ENCODE assay signal across 8 cellular contexts in genomic region chr12:109996483-109996853, GRCh38. TPM values are rescaled to one million over a fixed set of nuclear protein-coding genes. Genes with fewer than 3 reads are reported as not detected.
DNase-seq lines count a peak whose midpoint lies in the region; ATAC-seq and TF ChIP-seq lines count a peak whose summit lies in the region.

No MANE protein-coding gene starts in this region.

- POLR2A ChIA-PET in A673 (lab: Charles Lee; ENCODE audit: low non-redundant PET) = interaction anchor here (0.7 kb wide), 1 partner anchor 136 kb away, joined by 3 read pairs; no protein-coding TSS in a partner anchor

- intact Hi-C loops in A673 (cut with micrococcal nuclease; ENCODE audit: unreplicated experiment) = no loop called here

- H3K9me3 ChIP-seq in A673 (ENCODE audit: low read depth, low read length, poor library complexity, severe bottlenecking) = no peaks in the 10 kb centered on the region
- H3K9me3 ChIP-seq in muscle layer of colon (ENCODE audit: low read length) = no peaks in the 10 kb centered on the region

- DNase-seq in A673 (ENCODE audit: low spot score) = no peak
- DNase-seq in Jurkat, Clone E6-1 (ENCODE audit: low read depth, low spot score) = no peak
- DNase-seq in chondrocyte (ENCODE audit: low spot score) = no peak
- DNase-seq in DMS 273 (lab: John Stamatoyannopoulos, UW; ENCODE audit: unreplicated experiment) = no peak
- no peak for DNase-seq in EL
- no peak for DNase-seq in cerebellum (ENCODE audit: low spot score)

- H3K4me1 ChIP-seq in A673 (ENCODE audit: insufficient read depth, low read length, poor library complexity, severe bottlenecking) (peaks cover 27% of the 10 kb centered on the region), muscle layer of colon (ENCODE audit: insufficient read depth, low read length) (peaks cover 27% of the 10 kb centered on the region)

- H3K9ac ChIP-seq in muscle layer of colon (ENCODE audit: low read length) = no peak overlapping the region

- H3K4me3 ChIP-seq in A673 (ENCODE audit: low read depth, low read length, poor library complexity, severe bottlenecking) (peak overlapping the region; percentile 83), muscle layer of colon (ENCODE audit: low read depth in 1 of 2, low read length in 2 of 2) (peak overlapping the region; percentile 81 to 99)
- peak overlapping the region; percentile 87 for H3K4me3 ChIP-seq in Jurkat, Clone E6-1 (ENCODE audit: low read length)

- H3K4me3 Mint-ChIP-seq in chondrocyte (ENCODE audit: unreplicated experiment) = peak overlapping the region; percentile 87

- H3K27me3 ChIP-seq in A673 (replicated peaks; ENCODE audit: insufficient read depth, low read depth, low read length, poor library complexity) = no peaks in the 10 kb centered on the region
- H3K27me3 ChIP-seq in muscle layer of colon (ENCODE audit: control insufficient read depth in 1 of 2, insufficient read depth in 2 of 2, low read length in 2 of 2) = no peaks in the 10 kb centered on the region

- H3K36me3 ChIP-seq in A673 (ENCODE audit: insufficient read depth, low read length, poor library complexity, severe bottlenecking) (no peaks in the 10 kb centered on the region), muscle layer of colon (ENCODE audit: insufficient read depth, low read length) (no peaks in the 10 kb centered on the region)

- ATAC-seq in HG03039 (IDR thresholded peaks at IDR 0.05; ENCODE audit: unreplicated experiment) = no peak

- H3K27ac ChIP-seq in A673 (ENCODE audit: low read depth, low read length, poor library complexity, severe bottlenecking) (peak overlapping the region; percentile 81), muscle layer of colon (ENCODE audit: low read depth, low read length) (peak overlapping the region; percentile 91)

- no peaks in the 10 kb centered on the region for H3K9me3 Mint-ChIP-seq in chondrocyte (ENCODE audit: low read depth)

- CTCF ChIA-PET in A673 (lab: Charles Lee) = no interaction called here

- H3K36me3 Mint-ChIP-seq in chondrocyte (ENCODE audit: low read depth) = peaks cover 3% of the 10 kb centered on the region

- H3K4me1 Mint-ChIP-seq in chondrocyte (ENCODE audit: low read depth) = peaks cover 58% of the 10 kb centered on the region

- no peaks in the 10 kb centered on the region for H3K27me3 Mint-ChIP-seq in chondrocyte (ENCODE audit: low read depth)

- no TSS peak for BruUV-seq in A673 (replicated peaks; lab: Mats Ljungman, UMichigan)

- H3K27ac Mint-ChIP-seq in chondrocyte (ENCODE audit: unreplicated experiment) = peak overlapping the region; percentile 88

- no peak for TF ChIP-seq CTCF in A673 (conservative IDR thresholded peaks at IDR 0.05; ENCODE audit: low read depth, low read length)
- TF ChIP-seq CTCF in chondrocyte (IDR thresholded peaks at IDR 0.05) = no peak

RNA-seq across cellular contexts. Expression of gene GIT2, which starts 0.3 kb away (rescaled TPM):
- total RNA-seq in A673 (2021) (47.3 and 48.1 TPM in 2 replicates), chondrocyte (35.4 to 48.6 TPM (median 38.1 TPM) in 3 replicates), cerebellum (63.5 TPM)
- polyA plus RNA-seq in Jurkat, Clone E6-1 (2012; ENCODE audit: insufficient read depth, insufficient read length) = 42.3 TPM

RNA-seq across cellular contexts. Expression of gene ANKRD13A, which starts 2.8 kb away (rescaled TPM):
- 19.8 and 22.6 TPM in 2 replicates for total RNA-seq in A673 (2021)
- 34.9 TPM for polyA plus RNA-seq in Jurkat, Clone E6-1 (2012; ENCODE audit: insufficient read depth, insufficient read length)
- total RNA-seq in chondrocyte = 34.8 to 37.6 TPM (median 37.6 TPM) in 3 replicates
- 45.3 TPM for total RNA-seq in cerebellum

RNA-seq across cellular contexts. Expression of gene C12orf76, which starts 51.9 kb away (rescaled TPM):
- 14.5 and 15.8 TPM in 2 replicates for total RNA-seq in A673 (2021)
- polyA plus RNA-seq in Jurkat, Clone E6-1 (2012; ENCODE audit: insufficient read depth, insufficient read length) = 9.3 TPM
- total RNA-seq in chondrocyte = 7.2 to 9.9 TPM (median 8.2 TPM) in 3 replicates
- total RNA-seq in cerebellum = 48.5 TPM
